Comparison of ENCODE assay signal across 23 cellular contexts in the genomic region with DNA sequence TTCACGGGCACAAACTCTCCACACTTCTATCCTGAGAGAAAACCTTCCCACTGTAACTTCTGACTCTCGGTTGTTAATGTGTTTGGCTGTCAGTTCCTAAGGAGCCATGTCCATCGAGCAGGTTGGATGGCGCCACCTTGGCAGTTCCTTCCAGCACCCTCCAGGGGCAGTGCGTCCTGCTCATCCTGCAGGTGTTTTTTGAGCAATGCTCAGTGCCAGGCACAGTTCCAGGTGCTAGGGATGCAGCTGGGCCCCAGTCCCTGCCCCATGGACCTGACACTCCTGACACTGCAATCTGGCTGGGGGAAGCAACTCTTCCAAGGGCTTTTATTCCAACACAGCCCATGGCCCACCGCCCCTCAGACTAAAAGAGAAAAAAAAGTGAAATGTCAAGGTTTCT.
"Had no signal": no experiment of that assay in that cellular context is flagged by ENCODE, and none has a peak within 500 bp of the region (broad histone marks: within the 10 kb centered on the region; RNA-seq: fewer than 3 reads in every experiment).

No MANE protein-coding gene starts in this region.

- H3K9me3 ChIP-seq: gastroesophageal sphincter, neutrophil, pancreas, right lobe of liver, tibial nerve had no signal

- H3K4me3 ChIP-seq: coronary artery, gastroesophageal sphincter, pancreas, right lobe of liver, skin epidermis, tibial nerve had no signal

- H3K27ac Mint-ChIP-seq: activated CD4-positive, alpha-beta memory T cell treated with anti-CD3 and anti-CD28 coated beads, Interleukin-2, amount 10 ng/mL, durations not matched to agents 7 days and 5 days; activated CD4-positive, alpha-beta T cell treated with anti-CD3 and anti-CD28 coated beads, Interleukin-2, amount 10 ng/mL, durations not matched to agents 24 days and 14 days; activated naive CD4-positive, alpha-beta T cell treated with anti-CD3 and anti-CD28 coated beads, Interleukin-2, amount 10 ng/mL, durations not matched to agents 7 days and 5 days; natural killer cell; stimulated activated effector memory CD8-positive, alpha-beta T cell treated with anti-CD3 and anti-CD28 coated beads, Interleukin-12 subunit alpha, Interleukin-12 subunit beta, amount 100 ng/mL, for 72 hours; stimulated activated naive CD8-positive, alpha-beta T cell treated with anti-CD3 and anti-CD28 coated beads, Interleukin-15, amount 100 ng/mL, for 72 hours had no signal

- H3K4me1 ChIP-seq: pancreas, right lobe of liver, tibial nerve had no signal

- H3K9me3 Mint-ChIP-seq: activated CD4-positive, alpha-beta memory T cell treated with anti-CD3 and anti-CD28 coated beads, Interleukin-2, amount 10 ng/mL, durations not matched to agents 7 days and 5 days; activated CD4-positive, alpha-beta T cell treated with anti-CD3 and anti-CD28 coated beads, Interleukin-2, amount 10 ng/mL, durations not matched to agents 24 days and 14 days; natural killer cell; stimulated activated naive CD8-positive, alpha-beta T cell treated with anti-CD3 and anti-CD28 coated beads, Interleukin-15, amount 100 ng/mL, for 72 hours had no signal

- H3K4me1 Mint-ChIP-seq: activated CD4-positive, alpha-beta memory T cell treated with anti-CD3 and anti-CD28 coated beads, Interleukin-2, amount 10 ng/mL, durations not matched to agents 7 days and 5 days; activated CD4-positive, alpha-beta T cell treated with anti-CD3 and anti-CD28 coated beads, Interleukin-2, amount 10 ng/mL, durations not matched to agents 24 days and 14 days; activated naive CD4-positive, alpha-beta T cell treated with anti-CD3 and anti-CD28 coated beads, Interleukin-2, amount 10 ng/mL, durations not matched to agents 7 days and 5 days; natural killer cell; stimulated activated effector memory CD8-positive, alpha-beta T cell treated with anti-CD3 and anti-CD28 coated beads, Interleukin-12 subunit alpha, Interleukin-12 subunit beta, amount 100 ng/mL, for 72 hours; stimulated activated naive CD8-positive, alpha-beta T cell treated with anti-CD3 and anti-CD28 coated beads, Interleukin-15, amount 100 ng/mL, for 72 hours had no signal

- H3K4me3 Mint-ChIP-seq: activated CD4-positive, alpha-beta memory T cell treated with anti-CD3 and anti-CD28 coated beads, Interleukin-2, amount 10 ng/mL, durations not matched to agents 7 days and 5 days; activated CD4-positive, alpha-beta T cell treated with anti-CD3 and anti-CD28 coated beads, Interleukin-2, amount 10 ng/mL, durations not matched to agents 24 days and 14 days; activated naive CD4-positive, alpha-beta T cell treated with anti-CD3 and anti-CD28 coated beads, Interleukin-2, amount 10 ng/mL, durations not matched to agents 7 days and 5 days; natural killer cell; stimulated activated effector memory CD8-positive, alpha-beta T cell treated with anti-CD3 and anti-CD28 coated beads, Interleukin-12 subunit alpha, Interleukin-12 subunit beta, amount 100 ng/mL, for 72 hours; stimulated activated naive CD8-positive, alpha-beta T cell treated with anti-CD3 and anti-CD28 coated beads, Interleukin-15, amount 100 ng/mL, for 72 hours had no signal

- ATAC-seq: activated CD4-positive, CD25-positive, alpha-beta regulatory T cell treated with anti-CD3 and anti-CD28 coated beads, Interleukin-2, amount 50 U/mL, for 24 hours; gastroesophageal sphincter; left cardiac atrium; natural killer cell; pancreas; right lobe of liver; stimulated activated effector memory CD8-positive, alpha-beta T cell treated with anti-CD3 and anti-CD28 coated beads, Interleukin-12 subunit alpha, Interleukin-12 subunit beta, amount 100 ng/mL, for 72 hours; stimulated activated naive CD8-positive, alpha-beta T cell treated with anti-CD3 and anti-CD28 coated beads, Interleukin-15, amount 100 ng/mL, for 72 hours had no signal

- H3K27ac ChIP-seq: coronary artery, epithelial cell of prostate, gastroesophageal sphincter, neutrophil, pancreas, right lobe of liver, skin epidermis, tibial nerve had no signal

- H3K27me3 Mint-ChIP-seq: activated CD4-positive, alpha-beta T cell treated with anti-CD3 and anti-CD28 coated beads, Interleukin-2, amount 10 ng/mL, durations not matched to agents 24 days and 14 days had no signal

- H3K36me3 ChIP-seq: gastroesophageal sphincter, neutrophil, pancreas, right lobe of liver, tibial nerve had no signal

- DNase-seq: activated CD4-positive, alpha-beta memory T cell treated with anti-CD3 and anti-CD28 coated beads, Interleukin-2, amount 10 ng/mL, durations not matched to agents 7 days and 5 days; activated CD4-positive, alpha-beta T cell treated with anti-CD3 and anti-CD28 coated beads, Interleukin-2, amount 10 ng/mL, durations not matched to agents 24 days and 14 days; activated effector memory CD4-positive, alpha-beta T cell treated with anti-CD3 and anti-CD28 coated beads, Interleukin-2, amount 50 U/mL, for 16 hours; activated naive CD4-positive, alpha-beta T cell treated with anti-CD3 and anti-CD28 coated beads, Interleukin-2, amount 10 ng/mL, durations not matched to agents 7 days and 5 days; cerebellar nuclear complex; head of caudate nucleus; hypothalamus; islet precursor cell; left cardiac atrium; midbrain; natural killer cell; pancreas; right lobe of liver; stimulated activated CD4-positive, alpha-beta T cell treated with anti-CD3 and anti-CD28 coated beads, Interleukin-2, amount 100 ng/mL, for 24 hours; stimulated activated naive CD8-positive, alpha-beta T cell treated with anti-CD3 and anti-CD28 coated beads, Interleukin-15, amount 100 ng/mL, for 72 hours had no signal

- H3K36me3 Mint-ChIP-seq: activated naive CD4-positive, alpha-beta T cell treated with anti-CD3 and anti-CD28 coated beads, Interleukin-2, amount 10 ng/mL, durations not matched to agents 7 days and 5 days; natural killer cell had no signal

- H3K27me3 ChIP-seq: gastroesophageal sphincter, pancreas, right lobe of liver had no signal
